Comparison of ENCODE assay signal across 14 cellular contexts in the genomic region with DNA sequence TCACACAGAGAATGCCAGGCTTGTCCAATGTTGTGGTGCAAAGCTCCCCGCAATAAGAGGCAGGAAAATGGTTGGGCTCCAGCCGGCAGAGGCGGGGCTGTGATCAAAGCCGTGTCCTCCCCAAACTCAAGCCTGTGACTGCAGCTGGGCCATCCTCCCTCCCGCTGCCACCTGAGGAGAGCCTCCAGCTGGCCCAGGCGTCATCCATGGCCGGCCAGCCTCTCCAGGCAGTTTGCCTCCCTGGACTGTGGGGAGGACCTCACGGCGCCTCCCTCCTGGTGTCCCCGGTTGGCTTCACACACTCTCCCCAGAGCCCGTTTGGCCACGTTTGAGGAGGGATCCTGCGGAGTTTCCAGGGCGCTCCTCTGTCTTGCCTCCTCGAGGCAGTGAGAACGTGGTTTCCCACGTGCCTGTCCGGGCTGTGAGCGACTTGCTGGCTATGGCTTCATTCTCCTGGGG.
DNase-seq lines count a peak whose midpoint lies in the region; ATAC-seq and TF ChIP-seq lines count a peak whose summit lies in the region.
"Had no signal": no experiment of that assay in that cellular context is flagged by ENCODE, and none has a peak within 500 bp of the region (broad histone marks: within the 10 kb centered on the region; RNA-seq: fewer than 3 reads in every experiment).

No MANE protein-coding gene starts in this region.

- H3K9me3 ChIP-seq in WERI-Rb-1 (ENCODE audit: severe bottlenecking): no peaks in the 10 kb centered on the region
- no peaks in the 10 kb centered on the region for H3K9me3 ChIP-seq in right cardiac atrium (ENCODE audit: control insufficient read depth, low read length)
- H3K9me3 ChIP-seq in neuronal stem cell (replicated peaks in 1 of 2; ENCODE audit: control insufficient read depth in 2 of 2, insufficient read depth in 1 of 2, low read depth in 1 of 2, low read length in 2 of 2): peaks cover 0 to 4% of the 10 kb centered on the region in 2 donors
- H3K9me3 ChIP-seq: suprapubic skin had no signal

- H3K4me1 ChIP-seq in right cardiac atrium (ENCODE audit: control insufficient read depth, insufficient read depth, low read length): no peaks in the 10 kb centered on the region
- H3K4me1 ChIP-seq in neuronal stem cell (ENCODE audit: control insufficient read depth in 2 of 2, insufficient read depth in 1 of 2, low read depth in 1 of 2, low read length in 2 of 2): peaks cover 0 to 16% of the 10 kb centered on the region in 2 donors

- H3K27ac ChIP-seq in WERI-Rb-1: no peak overlapping the region
- H3K27ac ChIP-seq in right cardiac atrium (ENCODE audit: low read length): no peak overlapping the region
- peak overlapping the region; percentile 83 for H3K27ac ChIP-seq in neuronal stem cell (replicated peaks; ENCODE audit: low read length)
- H3K27ac ChIP-seq: SK-N-MC, suprapubic skin had no signal

- H2AK5ac ChIP-seq in neuronal stem cell (ENCODE audit: low read depth, low read length): peak overlapping the region; percentile 30

- no peaks in the 10 kb centered on the region for H3K79me1 ChIP-seq in neuronal stem cell (ENCODE audit: low read depth, low read length)

- H3K18ac ChIP-seq in neuronal stem cell (ENCODE audit: low read length): peak overlapping the region; percentile 97

- H3K23ac ChIP-seq in neuronal stem cell (ENCODE audit: low read depth, low read length, poor library complexity): no peak overlapping the region

- peak overlapping the region; percentile 88 for H2BK5ac ChIP-seq in neuronal stem cell (ENCODE audit: low read length)

- ATAC-seq in right cardiac atrium (peak; percentile 16 to 58), HG02870 (IDR thresholded peaks at IDR 0.05; ENCODE audit: unreplicated experiment) (no peak), GM18858 (IDR thresholded peaks at IDR 0.05; ENCODE audit: unreplicated experiment) (no peak), HG03571 (IDR thresholded peaks at IDR 0.05; ENCODE audit: unreplicated experiment) (no peak)
- ATAC-seq: effector memory CD8-positive, alpha-beta T cell; left lobe of liver had no signal

- H4K91ac ChIP-seq in neuronal stem cell (ENCODE audit: low read depth, low read length, poor library complexity): no peak overlapping the region

- H2BK15ac ChIP-seq in neuronal stem cell (ENCODE audit: low read length): peak overlapping the region; percentile 70

- H3K4me3 ChIP-seq in WERI-Rb-1 (ENCODE audit: low read depth, low read length) (no peak overlapping the region), right cardiac atrium (ENCODE audit: low read length) (no peak overlapping the region), neuronal stem cell (ENCODE audit: low read length in 2 of 2) (no peak overlapping the region)
- H3K4me3 ChIP-seq: SK-N-MC, suprapubic skin had no signal

- peak overlapping the region; percentile 33 for H3K14ac ChIP-seq in neuronal stem cell (ENCODE audit: low read length)

- H3K9ac ChIP-seq in neuronal stem cell (ENCODE audit: low read depth, low read length, poor library complexity): no peak overlapping the region

- peak overlapping the region; percentile 14 for H3K4ac ChIP-seq in neuronal stem cell (ENCODE audit: low read length)

- intact Hi-C loops in right cardiac atrium (cut with DNase I): no loop called here

- peak overlapping the region; percentile 29 for H2AFZ ChIP-seq in neuronal stem cell (ENCODE audit: low read length)

- H3K4me2 ChIP-seq in neuronal stem cell (ENCODE audit: insufficient read depth, low read length, poor library complexity, severe bottlenecking): peak overlapping the region; percentile 27

- DNase-seq in C1 segment of cervical spinal cord (lab: John Stamatoyannopoulos, UW): peak in 8 of 14 donors; percentile 35 to 76 (median 56)
- DNase-seq in WERI-Rb-1: peak; percentile 18
- DNase-seq in right cardiac atrium: peak in 1 of 3 donors; percentile 52
- peak; percentile 65 for DNase-seq in neuronal stem cell (ENCODE audit: low spot score)
- no peak for DNase-seq in NCI-H774 (lab: John Stamatoyannopoulos, UW)
- DNase-seq: activated gamma-delta T cell; effector memory CD8-positive, alpha-beta T cell; NCI-H2171 had no signal

- H2BK12ac ChIP-seq in neuronal stem cell (ENCODE audit: low read length): peak overlapping the region; percentile 59

- TF ChIP-seq CTCF in WERI-Rb-1 (IDR thresholded peaks at IDR 0.05; ENCODE audit: low read depth, low read length): no peak

- H3K36me3 ChIP-seq in WERI-Rb-1 (no peaks in the 10 kb centered on the region), neuronal stem cell (replicated peaks in 1 of 2; ENCODE audit: control insufficient read depth in 2 of 2, insufficient read depth in 2 of 2, low read length in 2 of 2) (no peaks in the 10 kb centered on the region)
- H3K36me3 ChIP-seq: suprapubic skin had no signal

- no peak overlapping the region for H4K8ac ChIP-seq in neuronal stem cell (ENCODE audit: low read depth, low read length)

- no peaks in the 10 kb centered on the region for H3K27me3 ChIP-seq in WERI-Rb-1 (ENCODE audit: insufficient read depth, low read depth, severe bottlenecking)
- H3K27me3 ChIP-seq in right cardiac atrium (ENCODE audit: control insufficient read depth, insufficient read depth): no peaks in the 10 kb centered on the region
- peaks cover 0 to 23% (median 0%) of the 10 kb centered on the region in 3 experiments for H3K27me3 ChIP-seq in neuronal stem cell (ENCODE audit: control insufficient read depth in 3 of 3, insufficient read depth in 3 of 3, low read depth in 1 of 3, low read length in 3 of 3)

- 25% methylated on average over 19 of the region's 19 CpGs for WGBS in right cardiac atrium
- no CpG with 5 or more reads among the region's 19 CpGs for WGBS in neuronal stem cell (ENCODE audit: extremely low coverage in 2 of 2, insufficient read length in 2 of 2, insufficient replicate concordance in 1 of 2), 2 donors

- H2BK120ac ChIP-seq in neuronal stem cell (ENCODE audit: low read depth, low read length): peak overlapping the region; percentile 84

Comparison
In these comparisons a context has a peak if more than half of its experiments do, and no peak if none do; other contexts are left out.
1. ATAC-seq: peak in right cardiac atrium (2 of 2); none in HG02870 (single experiment), GM18858 (single experiment) and HG03571 (single experiment).